15 cellular contexts compared by ENCODE assay signal in the genomic region with DNA sequence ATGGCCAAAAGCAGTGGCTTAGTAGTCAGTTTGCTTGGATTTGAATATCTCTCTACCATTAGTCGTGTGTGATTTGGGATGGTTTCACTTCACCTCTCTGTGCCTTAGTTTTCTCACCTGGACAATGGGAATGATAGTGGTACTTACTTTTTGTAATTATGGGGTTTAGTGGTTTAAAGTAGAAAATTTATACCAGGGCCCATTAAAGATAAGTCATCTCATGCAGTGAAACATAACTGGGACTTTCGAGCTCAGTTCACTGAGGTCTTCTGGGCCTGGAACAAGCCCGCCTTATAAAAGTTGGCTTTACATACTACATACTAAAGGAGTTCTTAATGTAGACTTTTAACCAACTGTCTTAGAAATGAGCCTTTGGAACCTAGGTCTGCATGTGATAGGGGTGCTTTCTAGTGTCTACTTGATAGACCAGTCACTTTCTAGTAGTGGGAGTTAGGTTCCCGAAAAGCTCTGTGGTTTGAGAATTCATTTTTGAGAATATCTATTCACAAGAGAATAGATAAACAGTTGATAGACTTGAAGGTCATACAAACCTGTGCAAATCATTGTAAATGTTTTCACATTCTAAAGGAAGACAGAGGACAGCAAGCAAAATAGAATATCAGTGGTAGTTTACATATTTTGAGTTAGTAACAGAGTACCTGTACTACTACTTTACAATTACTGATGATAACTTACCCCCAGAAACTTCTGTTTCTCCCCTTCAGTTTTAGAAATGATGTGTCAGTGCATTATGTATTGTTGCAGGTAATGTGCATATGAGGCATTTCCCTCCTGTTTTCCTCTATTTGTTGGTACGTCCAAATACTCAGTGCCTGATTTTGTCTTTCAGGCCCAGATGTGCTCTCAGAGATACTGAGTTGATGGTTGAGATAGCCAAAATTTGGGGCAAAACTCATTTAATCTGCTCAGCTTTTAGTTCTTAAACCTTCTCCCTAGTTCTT. TPM values are rescaled to one million over a fixed set of nuclear protein-coding genes. Genes with fewer than 3 reads are reported as not detected.
DNase-seq lines count a peak whose midpoint lies in the region; ATAC-seq and FAIRE-seq lines count a peak whose summit lies in the region.
"Had no signal": no experiment of that assay in that cellular context is flagged by ENCODE, and none has a peak within 500 bp of the region (broad histone marks: within the 10 kb centered on the region; RNA-seq: fewer than 3 reads in every experiment).

No MANE protein-coding gene starts in this region.

- H3K4me1 Mint-ChIP-seq in activated CD4-positive, alpha-beta T cell treated with anti-CD3 and anti-CD28 coated beads for 36 hours: peaks cover 86% of the 10 kb centered on the region
- H3K4me1 Mint-ChIP-seq in activated CD8-positive, alpha-beta T cell treated with anti-CD3 and anti-CD28 coated beads, Interleukin-2, amount 10 ng/mL, durations not matched to agents 7 days and 5 days (ENCODE audit: low read depth): peaks cover 62% of the 10 kb centered on the region
- H3K4me1 Mint-ChIP-seq in natural killer cell treated with Interleukin-12 subunit alpha and Interleukin-12 subunit beta and Interleukin-15 and Interleukin-18, amount 100 ng/mL, for 72 hours (ENCODE audit: low read depth in 2 of 2): peaks cover 53 to 82% of the 10 kb centered on the region in 2 donors

- no peak overlapping the region for H2BK12ac ChIP-seq in mesenchymal stem cell (ENCODE audit: low read length in 2 of 2)

- H4K8ac ChIP-seq in mesenchymal stem cell (ENCODE audit: low read length): no peak overlapping the region

- H3K27ac Mint-ChIP-seq in activated CD4-positive, alpha-beta T cell treated with anti-CD3 and anti-CD28 coated beads for 36 hours: peak overlapping the region; percentile 78
- H3K27ac Mint-ChIP-seq in activated CD8-positive, alpha-beta T cell treated with anti-CD3 and anti-CD28 coated beads, Interleukin-2, amount 10 ng/mL, durations not matched to agents 7 days and 5 days: peak overlapping the region; percentile 14
- H3K27ac Mint-ChIP-seq in natural killer cell treated with Interleukin-12 subunit alpha and Interleukin-12 subunit beta and Interleukin-15 and Interleukin-18, amount 100 ng/mL, for 72 hours: peak overlapping the region; percentile 14 to 84

- no peak for DNase-seq in activated CD4-positive, alpha-beta T cell treated with anti-CD3 and anti-CD28 coated beads for 36 hours
- no peak for DNase-seq in activated CD4-positive, alpha-beta T cell treated with anti-CD3 and anti-CD28 coated beads, Interleukin-2, amount 50 U/mL, for 48 hours
- DNase-seq in GM19239 (ENCODE audit: insufficient read length, low spot score) (no peak), mesenchymal stem cell (no peak), NCI-H226 (no peak)
- DNase-seq in activated CD8-positive, alpha-beta T cell treated with anti-CD3 and anti-CD28 coated beads, Interleukin-2, amount 10 ng/mL, durations not matched to agents 7 days and 5 days: no peak
- DNase-seq in natural killer cell treated with Interleukin-12 subunit alpha and Interleukin-12 subunit beta and Interleukin-15 and Interleukin-18, amount 100 ng/mL, for 72 hours (ENCODE audit: low spot score): no peak
- DNase-seq: body of pancreas, H7, NCI-H2029, NCI-H69 had no signal

- H3K27ac ChIP-seq in mesenchymal stem cell (ENCODE audit: low read length, poor library complexity, severe bottlenecking): no peak overlapping the region
- H3K27ac ChIP-seq: A549, parathyroid adenoma had no signal

- no peak overlapping the region for H3K4me2 ChIP-seq in mesenchymal stem cell (ENCODE audit: low read length, poor library complexity, severe bottlenecking)
- H3K4me2 ChIP-seq: A549 had no signal

- no peak overlapping the region for H2AFZ ChIP-seq in mesenchymal stem cell (ENCODE audit: low read depth, low read length)
- H2AFZ ChIP-seq: parathyroid adenoma had no signal

- H3K9me3 Mint-ChIP-seq in activated CD4-positive, alpha-beta T cell treated with anti-CD3 and anti-CD28 coated beads for 36 hours (ENCODE audit: low read depth): no peaks in the 10 kb centered on the region
- H3K9me3 Mint-ChIP-seq in activated CD8-positive, alpha-beta T cell treated with anti-CD3 and anti-CD28 coated beads, Interleukin-2, amount 10 ng/mL, durations not matched to agents 7 days and 5 days (ENCODE audit: insufficient read depth): no peaks in the 10 kb centered on the region
- no peaks in the 10 kb centered on the region for H3K9me3 Mint-ChIP-seq in natural killer cell treated with Interleukin-12 subunit alpha and Interleukin-12 subunit beta and Interleukin-15 and Interleukin-18, amount 100 ng/mL, for 72 hours

- no peak overlapping the region for H2AK5ac ChIP-seq in mesenchymal stem cell (ENCODE audit: low read length, severe bottlenecking)

- H3K27me3 ChIP-seq in mesenchymal stem cell (ENCODE audit: control insufficient read depth in 1 of 2, insufficient read depth in 1 of 2, low read length in 2 of 2): no peaks in the 10 kb centered on the region
- H3K27me3 ChIP-seq: body of pancreas had no signal

- no peak overlapping the region for H2BK5ac ChIP-seq in mesenchymal stem cell (ENCODE audit: low read depth, low read length, poor library complexity, severe bottlenecking)

- intact Hi-C loops in activated CD4-positive, alpha-beta T cell treated with anti-CD3 and anti-CD28 coated beads for 36 hours (cut with DNase I, micrococcal nuclease): no loop called here

- H3K4ac ChIP-seq in mesenchymal stem cell (ENCODE audit: low read depth in 1 of 2, low read length in 2 of 2): no peak overlapping the region

- no peaks in the 10 kb centered on the region for H3K27me3 Mint-ChIP-seq in activated CD4-positive, alpha-beta T cell treated with anti-CD3 and anti-CD28 coated beads for 36 hours
- H3K27me3 Mint-ChIP-seq in activated CD8-positive, alpha-beta T cell treated with anti-CD3 and anti-CD28 coated beads, Interleukin-2, amount 10 ng/mL, durations not matched to agents 7 days and 5 days (ENCODE audit: low read depth): no peaks in the 10 kb centered on the region
- no peaks in the 10 kb centered on the region for H3K27me3 Mint-ChIP-seq in natural killer cell treated with Interleukin-12 subunit alpha and Interleukin-12 subunit beta and Interleukin-15 and Interleukin-18, amount 100 ng/mL, for 72 hours

- H3K36me3 Mint-ChIP-seq in activated CD4-positive, alpha-beta T cell treated with anti-CD3 and anti-CD28 coated beads for 36 hours (ENCODE audit: low read depth): peaks cover 5% of the 10 kb centered on the region
- peaks cover 24% of the 10 kb centered on the region for H3K36me3 Mint-ChIP-seq in activated CD8-positive, alpha-beta T cell treated with anti-CD3 and anti-CD28 coated beads, Interleukin-2, amount 10 ng/mL, durations not matched to agents 7 days and 5 days (ENCODE audit: low read depth)
- H3K36me3 Mint-ChIP-seq in natural killer cell treated with Interleukin-12 subunit alpha and Interleukin-12 subunit beta and Interleukin-15 and Interleukin-18, amount 100 ng/mL, for 72 hours: no peaks in the 10 kb centered on the region

- no peak overlapping the region for H3K4me3 Mint-ChIP-seq in activated CD4-positive, alpha-beta T cell treated with anti-CD3 and anti-CD28 coated beads for 36 hours
- no peak overlapping the region for H3K4me3 Mint-ChIP-seq in activated CD8-positive, alpha-beta T cell treated with anti-CD3 and anti-CD28 coated beads, Interleukin-2, amount 10 ng/mL, durations not matched to agents 7 days and 5 days
- H3K4me3 Mint-ChIP-seq in natural killer cell treated with Interleukin-12 subunit alpha and Interleukin-12 subunit beta and Interleukin-15 and Interleukin-18, amount 100 ng/mL, for 72 hours: no peak overlapping the region

- no peak overlapping the region for H3K14ac ChIP-seq in mesenchymal stem cell (ENCODE audit: low read length in 2 of 2)

- H3K36me3 ChIP-seq in mesenchymal stem cell (ENCODE audit: control insufficient read depth in 1 of 2, insufficient read depth in 2 of 2, low read depth in 1 of 2, low read length in 2 of 2): no peaks in the 10 kb centered on the region

- CTCF ChIA-PET in activated CD4-positive, alpha-beta T cell treated with anti-CD3 and anti-CD28 coated beads for 36 hours (lab: Charles Lee): no interaction called here
- CTCF ChIA-PET in activated CD8-positive, alpha-beta T cell treated with anti-CD3 and anti-CD28 coated beads, Interleukin-2, amount 10 ng/mL, durations not matched to agents 7 days and 5 days (lab: Charles Lee): interaction anchor here (1.0 kb wide), 1 partner anchor 207 kb away, joined by 3 read pairs; no protein-coding TSS in a partner anchor

- 93% methylated on average over 3 of the region's 5 CpGs for WGBS in mesenchymal stem cell

- H3K4me1 ChIP-seq in mesenchymal stem cell (ENCODE audit: control insufficient read depth, insufficient read depth, low read depth, low read length): no peaks in the 10 kb centered on the region
- H3K4me1 ChIP-seq: parathyroid adenoma had no signal

- POLR2A ChIA-PET in activated CD4-positive, alpha-beta T cell treated with anti-CD3 and anti-CD28 coated beads for 36 hours (lab: Charles Lee): no interaction called here
- POLR2A ChIA-PET in activated CD8-positive, alpha-beta T cell treated with anti-CD3 and anti-CD28 coated beads, Interleukin-2, amount 10 ng/mL, durations not matched to agents 7 days and 5 days (lab: Charles Lee): no interaction called here

- peak; percentile 73 for FAIRE-seq in GM19239 (lab: Jason Lieb, UNC)
- FAIRE-seq: A549, TTC549 had no signal

- no peak overlapping the region for H3K9ac ChIP-seq in mesenchymal stem cell (ENCODE audit: low read length)
- H3K9ac ChIP-seq: parathyroid adenoma had no signal

- no peaks in the 10 kb centered on the region for H3K9me3 ChIP-seq in mesenchymal stem cell (ENCODE audit: control insufficient read depth, low read length)
- H3K9me3 ChIP-seq: A549, body of pancreas had no signal

- no peak overlapping the region for H2BK15ac ChIP-seq in mesenchymal stem cell (ENCODE audit: low read depth, poor library complexity, severe bottlenecking)

- H3K79me1 ChIP-seq in mesenchymal stem cell (replicated peaks; ENCODE audit: low read length, poor library complexity, severe bottlenecking): peaks cover 1% of the 10 kb centered on the region

- no peak overlapping the region for H3K23ac ChIP-seq in mesenchymal stem cell (ENCODE audit: low read length in 2 of 2)

- no peak overlapping the region for H2BK120ac ChIP-seq in mesenchymal stem cell (ENCODE audit: low read depth, low read length)

- no peak overlapping the region for H3K18ac ChIP-seq in mesenchymal stem cell (ENCODE audit: low read depth in 1 of 2, low read length in 2 of 2)

- H4K91ac ChIP-seq in mesenchymal stem cell (ENCODE audit: low read length): no peak overlapping the region

- H3K4me3 ChIP-seq in mesenchymal stem cell (ENCODE audit: insufficient read depth in 1 of 2, low read depth in 1 of 2, low read length in 2 of 2): no peak overlapping the region
- H3K4me3 ChIP-seq: A549, body of pancreas had no signal

- peak; percentile 52 for ATAC-seq in activated CD4-positive, alpha-beta T cell treated with anti-CD3 and anti-CD28 coated beads for 36 hours
- no peak for ATAC-seq in activated CD8-positive, alpha-beta T cell treated with anti-CD3 and anti-CD28 coated beads, Interleukin-2, amount 10 ng/mL, durations not matched to agents 7 days and 5 days
- ATAC-seq in natural killer cell treated with Interleukin-12 subunit alpha and Interleukin-12 subunit beta and Interleukin-15 and Interleukin-18, amount 100 ng/mL, for 72 hours: no peak
- no peak for ATAC-seq in HG03039 (IDR thresholded peaks at IDR 0.05; ENCODE audit: unreplicated experiment)
- ATAC-seq: A549, body of pancreas had no signal

RNA-seq across cellular contexts. Expression of gene DYRK1A, which starts 48.0 kb away (rescaled TPM):
- total RNA-seq in activated CD4-positive, alpha-beta T cell treated with anti-CD3 and anti-CD28 coated beads for 36 hours: 10 to 100 TPM; 51.1 to 76.9 TPM
- total RNA-seq in activated CD8-positive, alpha-beta T cell treated with anti-CD3 and anti-CD28 coated beads, Interleukin-2, amount 10 ng/mL, durations not matched to agents 7 days and 5 days: 10 to 100 TPM; 83.2 to 86.1 TPM
- 10 to 100 TPM; 83.5 to 90.1 TPM for total RNA-seq in natural killer cell treated with Interleukin-12 subunit alpha and Interleukin-12 subunit beta and Interleukin-15 and Interleukin-18, amount 100 ng/mL, for 72 hours
- polyA plus RNA-seq in mesenchymal stem cell (2013, experiment 1 of 2): 19.3 TPM
- polyA plus RNA-seq in mesenchymal stem cell (2013, experiment 2 of 2): 19.3 TPM

Comparison
In these comparisons a context has a peak if more than half of its experiments do, and no peak if none do; other contexts are left out.
1. H3K27ac Mint-ChIP-seq: peak in every context shown above with its lines; median percentile 78 in activated CD4-positive, alpha-beta T cell treated with anti-CD3 and anti-CD28 coated beads for 36 hours; 49 in natural killer cell treated with Interleukin-12 subunit alpha and Interleukin-12 subunit beta and Interleukin-15 and Interleukin-18, amount 100 ng/mL, for 72 hours; 14 in activated CD8-positive, alpha-beta T cell treated with anti-CD3 and anti-CD28 coated beads, Interleukin-2, amount 10 ng/mL, durations not matched to agents 7 days and 5 days.